In genomic region chr11:2329551-2329950, GRCh38 we compare ENCODE assay signal across 24 cellular contexts. TPM values are rescaled to one million over a fixed set of nuclear protein-coding genes. Genes with fewer than 3 reads are reported as not detected.
"Had no signal": no experiment of that assay in that cellular context is flagged by ENCODE, and none has a peak within 500 bp of the region (broad histone marks: within the 10 kb centered on the region; RNA-seq: fewer than 3 reads in every experiment).

No MANE protein-coding gene starts in this region.

- H3K9me3 ChIP-seq: SK-N-SH had no signal

- H3K4me2 ChIP-seq: SK-N-SH had no signal

- DNase-seq: Karpas-422, KG1, MG63, NCI-H1092, NCI-H1436, NCI-H187, NCI-H2029, NCI-H2081 treated with DMSO at 0.1 percent for 48 hours, NCI-H2171, NCI-H226, NCI-H446, NCI-H510A, NCI-H524 treated with DMSO at 0.1 percent for 48 hours, NCI-H69, NCI-H774, PC-3, SHP77, SK-N-SH, SW 1271 had no signal

- H3K4me3 ChIP-seq: MG63 had no signal

- FAIRE-seq: HTR-8/SVneo had no signal

- H3K27ac ChIP-seq: HL-60, RWPE1 had no signal

- H3K9ac ChIP-seq: SK-N-SH had no signal

- ATAC-seq: Panc1, PC-3 had no signal

- H3K27me3 ChIP-seq: MG63 had no signal

- H3K36me3 ChIP-seq: MG63 had no signal

RNA-seq across cellular contexts. Expression of gene TSPAN32, which starts 27.7 kb away (rescaled TPM):
- total RNA-seq: PC-3, SK-MEL-5 had no signal

RNA-seq across cellular contexts. Expression of gene C11orf21, which starts 27.8 kb away (rescaled TPM):
- total RNA-seq: PC-3, SK-MEL-5 had no signal

RNA-seq across cellular contexts. Expression of gene ASCL2, which starts 59.2 kb away (rescaled TPM):
- total RNA-seq: SK-MEL-5 had no signal
- polyA plus RNA-seq: SK-N-SH had no signal
